Comparison of ENCODE assay signal across 19 cellular contexts in genomic region chr10:29050081-29050480, GRCh38.
A peak's percentile ranks its signal among the peaks of the same experiment; 100 is the strongest.
DNase-seq lines count a peak whose midpoint lies in the region; ATAC-seq and FAIRE-seq lines count a peak whose summit lies in the region.
"Had no signal": no experiment of that assay in that cellular context is flagged by ENCODE, and none has a peak within 500 bp of the region (broad histone marks: within the 10 kb centered on the region; RNA-seq: fewer than 3 reads in every experiment).

No MANE protein-coding gene starts in this region.

- no peaks in the 10 kb centered on the region for H3K9me3 ChIP-seq in small intestine (ENCODE audit: control insufficient read depth, low read depth)
- H3K9me3 ChIP-seq: BLaER1 had no signal

- H3K4me3 ChIP-seq in GM08714 (ENCODE audit: low read length) (peak overlapping the region; percentile 25; the same call in 1 of the 2 replicates), small intestine (ENCODE audit: low read depth in 1 of 2, low read length in 2 of 2) (no peak overlapping the region)
- H3K4me3 ChIP-seq: BLaER1 had no signal

- H3K36me3 ChIP-seq in small intestine (ENCODE audit: control insufficient read depth in 2 of 2, insufficient read depth in 2 of 2, low read length in 2 of 2) = no peaks in the 10 kb centered on the region
- H3K36me3 ChIP-seq: BLaER1 had no signal

- no peaks in the 10 kb centered on the region for H3K4me1 ChIP-seq in small intestine (ENCODE audit: control insufficient read depth in 2 of 2, insufficient read depth in 1 of 2, low read depth in 1 of 2, low read length in 1 of 2)
- H3K4me1 ChIP-seq: BLaER1 had no signal

- ATAC-seq in GM18907 (IDR thresholded peaks at IDR 0.05; ENCODE audit: unreplicated experiment) (peak; percentile 88), GM21619 (IDR thresholded peaks at IDR 0.05; ENCODE audit: unreplicated experiment) (peak; percentile 73), HG03342 (IDR thresholded peaks at IDR 0.05; ENCODE audit: unreplicated experiment) (peak; percentile 53)
- ATAC-seq in activated CD4-positive, CD25-positive, alpha-beta regulatory T cell treated with anti-CD3 and anti-CD28 coated beads, Interleukin-2, amount 50 U/mL, for 24 hours = no peak
- ATAC-seq: Panc1, T-helper 17 cell had no signal

- no peak overlapping the region for H3K27ac ChIP-seq in small intestine (ENCODE audit: low read depth in 1 of 2, low read length in 1 of 2)
- H3K27ac ChIP-seq: BLaER1 had no signal

- 73 to 83% (median 83%) methylated on average over 3 of the region's 3 CpGs for WGBS in small intestine, 3 donors

- DNase-seq in NOMO-1 (lab: John Stamatoyannopoulos, UW; ENCODE audit: unreplicated experiment in 2 of 2) = no peak
- DNase-seq in activated effector memory CD4-positive, alpha-beta T cell treated with Interleukin-2 at 50 U/mL for 16 hours = no peak
- DNase-seq in small intestine = no peak
- DNase-seq: 8988T; CD8-positive, alpha-beta memory T cell; Karpas-422; NCI-H1105 treated with DMSO at 0.1 percent for 48 hours; NCI-H187; NCI-H748 treated with DMSO at 0.1 percent for 48 hours; Right ventricle myocardium superior; T-helper 17 cell had no signal

- no peak for FAIRE-seq in small intestine (lab: Jason Lieb, UNC)
- FAIRE-seq: H54 had no signal

- no peaks in the 10 kb centered on the region for H3K27me3 ChIP-seq in small intestine (ENCODE audit: control insufficient read depth in 2 of 2, insufficient read depth in 2 of 2, low read length in 2 of 2)
- H3K27me3 ChIP-seq: BLaER1 had no signal

Comparison
In these comparisons a context has a peak if more than half of its experiments do, and no peak if none do; other contexts are left out.
1. ATAC-seq: peak in GM18907 (single experiment), GM21619 (single experiment) and HG03342 (single experiment); none in activated CD4-positive, CD25-positive, alpha-beta regulatory T cell treated with anti-CD3 and anti-CD28 coated beads, Interleukin-2, amount 50 U/mL, for 24 hours (0 of 2).